Comparison of ENCODE assay signal across 17 cellular contexts in the genomic region with DNA sequence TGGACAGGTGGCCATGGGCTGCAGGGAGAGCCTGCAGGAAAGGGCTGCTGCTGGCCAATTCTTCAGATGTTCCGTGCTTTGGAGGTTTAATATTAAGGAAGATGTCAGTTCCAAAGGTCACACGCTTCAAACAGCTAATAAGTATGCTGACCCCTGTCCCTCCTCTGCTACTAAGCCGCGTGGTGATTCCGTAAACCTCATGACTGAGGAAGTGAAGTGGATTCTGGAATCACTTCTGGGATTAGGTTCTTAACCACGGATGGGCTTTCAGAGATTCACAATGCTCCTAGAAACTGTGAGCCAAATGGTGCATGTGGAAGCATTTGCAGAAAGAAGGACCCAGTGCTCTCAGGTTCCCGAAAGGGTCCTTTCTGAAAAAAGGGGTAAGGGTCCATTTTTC. TPM values are rescaled to one million over a fixed set of nuclear protein-coding genes. Genes with fewer than 3 reads are reported as not detected.
DNase-seq lines count a peak whose midpoint lies in the region; ATAC-seq and TF ChIP-seq lines count a peak whose summit lies in the region.
"Had no signal": no experiment of that assay in that cellular context is flagged by ENCODE, and none has a peak within 500 bp of the region (broad histone marks: within the 10 kb centered on the region; RNA-seq: fewer than 3 reads in every experiment).

No MANE protein-coding gene starts in this region.

- no peaks in the 10 kb centered on the region for H3K27me3 Mint-ChIP-seq in activated T-cell treated with anti-CD3 and anti-CD28 coated beads, Interleukin-2, amount 50 U/mL, for 24 hours
- no peaks in the 10 kb centered on the region for H3K27me3 Mint-ChIP-seq in neural crest cell (ENCODE audit: low read depth)
- no peaks in the 10 kb centered on the region for H3K27me3 Mint-ChIP-seq in type B pancreatic cell
- H3K27me3 Mint-ChIP-seq: IgD-negative memory B cell had no signal

- H3K9me3 Mint-ChIP-seq in activated T-cell treated with anti-CD3 and anti-CD28 coated beads, Interleukin-2, amount 50 U/mL, for 24 hours: no peaks in the 10 kb centered on the region
- no peaks in the 10 kb centered on the region for H3K9me3 Mint-ChIP-seq in neural crest cell
- H3K9me3 Mint-ChIP-seq in type B pancreatic cell: no peaks in the 10 kb centered on the region
- H3K9me3 Mint-ChIP-seq: CD8-positive, alpha-beta T cell; H9; IgD-negative memory B cell had no signal

- no peaks in the 10 kb centered on the region for H3K4me1 Mint-ChIP-seq in activated T-cell treated with anti-CD3 and anti-CD28 coated beads, Interleukin-2, amount 50 U/mL, for 24 hours (ENCODE audit: low read depth)
- peaks cover 29% of the 10 kb centered on the region for H3K4me1 Mint-ChIP-seq in neural crest cell
- peaks cover 44% of the 10 kb centered on the region for H3K4me1 Mint-ChIP-seq in type B pancreatic cell (ENCODE audit: unreplicated experiment)
- H3K4me1 Mint-ChIP-seq: IgD-negative memory B cell had no signal

- peak overlapping the region; percentile 41 for H3K27ac ChIP-seq in cingulate gyrus (ENCODE audit: low read depth, low read length)

- DNase-seq in activated T-cell treated with anti-CD3 and anti-CD28 coated beads, Interleukin-2, amount 50 U/mL, for 24 hours: peak; percentile 15
- DNase-seq in activated T-cell treated with anti-CD3 and anti-CD28 coated beads, Interleukin-2, amount 50 U/mL, for 48 hours: no peak
- DNase-seq in neural crest cell (ENCODE audit: low read depth, low spot score) (no peak), type B pancreatic cell (ENCODE audit: extremely low spot score, unreplicated experiment) (no peak), inferior parietal cortex (ENCODE audit: extremely low spot score) (no peak), HuH-7 (ENCODE audit: low spot score) (no peak)
- DNase-seq: CD8-positive, alpha-beta T cell; DMS79 treated with DMSO at 0.1 percent for 48 hours; H9; NCI-H1105 treated with DMSO at 0.1 percent for 48 hours; NCI-H187; NCI-H446; NCI-H69; RPMI8226 had no signal

- peaks cover 30% of the 10 kb centered on the region for H3K36me3 Mint-ChIP-seq in activated T-cell treated with anti-CD3 and anti-CD28 coated beads, Interleukin-2, amount 50 U/mL, for 24 hours (ENCODE audit: low read depth)
- H3K36me3 Mint-ChIP-seq in neural crest cell (ENCODE audit: low read depth) (peaks cover under 1% of the 10 kb centered on the region), type B pancreatic cell (peaks cover 10% of the 10 kb centered on the region)

- TF ChIP-seq CTCF in neural crest cell (conservative IDR thresholded peaks at IDR 0.05) (no peak), type B pancreatic cell (conservative IDR thresholded peaks at IDR 0.05) (no peak)

- no peak for ATAC-seq in HG02588 (IDR thresholded peaks at IDR 0.05; ENCODE audit: unreplicated experiment)
- ATAC-seq: CD8-positive, alpha-beta T cell had no signal

- H3K27ac Mint-ChIP-seq in activated T-cell treated with anti-CD3 and anti-CD28 coated beads, Interleukin-2, amount 50 U/mL, for 24 hours: no peak overlapping the region
- H3K27ac Mint-ChIP-seq in neural crest cell (ENCODE audit: unreplicated experiment) (peak overlapping the region; percentile 12), type B pancreatic cell (peak overlapping the region; percentile 97)
- H3K27ac Mint-ChIP-seq: CD8-positive, alpha-beta T cell; IgD-negative memory B cell had no signal

- H3K4me3 Mint-ChIP-seq in activated T-cell treated with anti-CD3 and anti-CD28 coated beads, Interleukin-2, amount 50 U/mL, for 24 hours: no peak overlapping the region
- H3K4me3 Mint-ChIP-seq in neural crest cell (no peak overlapping the region), type B pancreatic cell (no peak overlapping the region)
- H3K4me3 Mint-ChIP-seq: CD8-positive, alpha-beta T cell; H9; IgD-negative memory B cell had no signal

RNA-seq across cellular contexts. Expression of a gene that starts 28.5 kb away (rescaled TPM):
- total RNA-seq in neural crest cell (8.5 and 11.1 TPM in 2 replicates), type B pancreatic cell (ENCODE audit: low replicate concordance) (12.1 and 13.9 TPM in 2 replicates)
